ENCODE assay signal across 1 cellular context in the genomic region with DNA sequence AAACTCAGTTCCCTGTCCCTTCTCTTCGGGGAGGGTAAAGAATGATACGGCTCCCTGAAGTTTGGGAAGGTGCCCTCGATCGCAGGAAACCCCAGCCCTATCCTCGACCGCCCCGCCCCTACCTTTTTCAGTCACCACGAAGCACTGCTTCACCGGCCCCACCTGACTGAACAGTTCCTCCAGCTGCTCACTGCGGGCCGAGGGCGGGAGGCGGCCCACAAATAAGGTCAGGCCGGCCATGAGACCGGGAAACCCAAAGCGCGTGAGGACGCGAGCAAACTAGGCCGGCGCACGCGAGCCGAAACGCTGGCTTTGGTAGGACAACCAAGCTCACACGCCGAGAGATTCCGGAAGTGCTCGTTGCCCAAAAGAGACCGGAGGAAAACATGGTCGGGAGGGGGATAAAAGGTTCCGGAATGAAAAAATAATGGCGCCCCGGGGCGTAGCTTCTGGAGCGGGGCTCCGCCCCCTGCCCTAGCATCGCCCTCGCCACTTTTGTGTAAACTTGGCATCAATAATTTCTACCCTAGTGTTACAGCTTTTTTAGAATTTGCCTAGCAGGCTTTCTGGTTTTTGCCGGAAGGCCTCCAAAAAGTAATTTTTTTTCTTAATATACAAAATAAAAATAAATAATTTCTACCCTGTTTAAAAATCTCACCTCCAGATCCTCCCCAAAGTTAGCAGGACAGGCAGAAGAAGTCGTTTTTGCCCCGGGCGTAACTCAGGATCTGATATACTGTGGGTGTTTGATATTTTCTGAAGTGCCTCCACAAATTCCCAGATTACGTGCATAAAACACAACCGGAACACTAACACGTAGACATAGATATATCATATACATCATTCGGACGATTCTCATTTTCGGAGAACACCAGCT.
TF ChIP-seq lines count a peak whose summit lies in the region.

A gene with protein sequence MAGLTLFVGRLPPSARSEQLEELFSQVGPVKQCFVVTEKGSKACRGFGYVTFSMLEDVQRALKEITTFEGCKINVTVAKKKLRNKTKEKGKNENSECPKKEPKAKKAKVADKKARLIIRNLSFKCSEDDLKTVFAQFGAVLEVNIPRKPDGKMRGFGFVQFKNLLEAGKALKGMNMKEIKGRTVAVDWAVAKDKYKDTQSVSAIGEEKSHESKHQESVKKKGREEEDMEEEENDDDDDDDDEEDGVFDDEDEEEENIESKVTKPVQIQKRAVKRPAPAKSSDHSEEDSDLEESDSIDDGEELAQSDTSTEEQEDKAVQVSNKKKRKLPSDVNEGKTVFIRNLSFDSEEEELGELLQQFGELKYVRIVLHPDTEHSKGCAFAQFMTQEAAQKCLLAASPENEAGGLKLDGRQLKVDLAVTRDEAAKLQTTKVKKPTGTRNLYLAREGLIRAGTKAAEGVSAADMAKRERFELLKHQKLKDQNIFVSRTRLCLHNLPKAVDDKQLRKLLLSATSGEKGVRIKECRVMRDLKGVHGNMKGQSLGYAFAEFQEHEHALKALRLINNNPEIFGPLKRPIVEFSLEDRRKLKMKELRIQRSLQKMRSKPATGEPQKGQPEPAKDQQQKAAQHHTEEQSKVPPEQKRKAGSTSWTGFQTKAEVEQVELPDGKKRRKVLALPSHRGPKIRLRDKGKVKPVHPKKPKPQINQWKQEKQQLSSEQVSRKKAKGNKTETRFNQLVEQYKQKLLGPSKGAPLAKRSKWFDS (minus strand): TSS at position 355 of the 877 bp plus-strand sequence. CDS start 115 bp downstream, at position 240.

TF ChIP-seq in HepG2, 621 proteins besides CTCF, POLR2A, EP300 and RAD21 (continued from another document and continues in another):
- TF ChIP-seq, protein P1, sequence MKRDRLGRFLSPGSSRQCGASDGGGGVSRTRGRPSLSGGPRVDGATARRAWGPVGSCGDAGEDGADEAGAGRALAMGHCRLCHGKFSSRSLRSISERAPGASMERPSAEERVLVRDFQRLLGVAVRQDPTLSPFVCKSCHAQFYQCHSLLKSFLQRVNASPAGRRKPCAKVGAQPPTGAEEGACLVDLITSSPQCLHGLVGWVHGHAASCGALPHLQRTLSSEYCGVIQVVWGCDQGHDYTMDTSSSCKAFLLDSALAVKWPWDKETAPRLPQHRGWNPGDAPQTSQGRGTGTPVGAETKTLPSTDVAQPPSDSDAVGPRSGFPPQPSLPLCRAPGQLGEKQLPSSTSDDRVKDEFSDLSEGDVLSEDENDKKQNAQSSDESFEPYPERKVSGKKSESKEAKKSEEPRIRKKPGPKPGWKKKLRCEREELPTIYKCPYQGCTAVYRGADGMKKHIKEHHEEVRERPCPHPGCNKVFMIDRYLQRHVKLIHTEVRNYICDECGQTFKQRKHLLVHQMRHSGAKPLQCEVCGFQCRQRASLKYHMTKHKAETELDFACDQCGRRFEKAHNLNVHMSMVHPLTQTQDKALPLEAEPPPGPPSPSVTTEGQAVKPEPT (CRISPR knock-in tag; IDR thresholded peaks at IDR 0.05; ENCODE audit: low read depth) = peak; percentile 98
- TF ChIP-seq ZBTB42 (CRISPR knock-in tag; IDR thresholded peaks at IDR 0.05) (peak; percentile 87), ZNF20 (CRISPR knock-in tag; IDR thresholded peaks at IDR 0.05) (no peak), RFXANK (CRISPR knock-in tag; IDR thresholded peaks at IDR 0.05) (peak; percentile 93), CHD4 (IDR thresholded peaks at IDR 0.05; ENCODE audit: borderline replicate concordance, low read length) (no peak), RAD51 (IDR thresholded peaks at IDR 0.05; ENCODE audit: borderline replicate concordance) (no peak), ZNF598 (CRISPR knock-in tag; IDR thresholded peaks at IDR 0.05; ENCODE audit: borderline replicate concordance) (peak; percentile 100), MED8 (CRISPR knock-in tag; IDR thresholded peaks at IDR 0.05; ENCODE audit: insufficient replicate concordance) (peak; percentile 74), ZNF367 (CRISPR knock-in tag; IDR thresholded peaks at IDR 0.05; ENCODE audit: borderline replicate concordance) (peak; percentile 89; the same call in 1 of the 2 replicates), NCOA1 (CRISPR knock-in tag; IDR thresholded peaks at IDR 0.05) (peak; percentile 61; the same call in 1 of the 2 replicates), FOXK2 (IDR thresholded peaks at IDR 0.05) (peak; percentile 16; the same call in 1 of the 2 replicates), ZNF883 (CRISPR knock-in tag; IDR thresholded peaks at IDR 0.05; ENCODE audit: not compliant biosample characterization) (peak; percentile 99), ZFP36L1 (CRISPR knock-in tag; IDR thresholded peaks at IDR 0.05) (peak; percentile 100), NR2C2 (CRISPR knock-in tag; IDR thresholded peaks at IDR 0.05; ENCODE audit: borderline replicate concordance) (peak; percentile 86), ZNF501 (CRISPR knock-in tag; IDR thresholded peaks at IDR 0.05) (peak; percentile 96), CHD2 (IDR thresholded peaks at IDR 0.05; ENCODE audit: low read depth, low read length) (no peak), ZNF761 (CRISPR knock-in tag; conservative IDR thresholded peaks at IDR 0.05) (peak; percentile 94), PPARG (CRISPR knock-in tag; conservative IDR thresholded peaks at IDR 0.05) (peak; percentile 84), MED13 (CRISPR knock-in tag; IDR thresholded peaks at IDR 0.05) (0 out of 2 replicates have a peak, but pooled peaks have one; percentile 65)
- TF ChIP-seq, protein P2, sequence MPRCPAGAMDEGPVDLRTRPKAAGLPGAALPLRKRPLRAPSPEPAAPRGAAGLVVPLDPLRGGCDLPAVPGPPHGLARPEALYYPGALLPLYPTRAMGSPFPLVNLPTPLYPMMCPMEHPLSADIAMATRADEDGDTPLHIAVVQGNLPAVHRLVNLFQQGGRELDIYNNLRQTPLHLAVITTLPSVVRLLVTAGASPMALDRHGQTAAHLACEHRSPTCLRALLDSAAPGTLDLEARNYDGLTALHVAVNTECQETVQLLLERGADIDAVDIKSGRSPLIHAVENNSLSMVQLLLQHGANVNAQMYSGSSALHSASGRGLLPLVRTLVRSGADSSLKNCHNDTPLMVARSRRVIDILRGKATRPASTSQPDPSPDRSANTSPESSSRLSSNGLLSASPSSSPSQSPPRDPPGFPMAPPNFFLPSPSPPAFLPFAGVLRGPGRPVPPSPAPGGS (CRISPR knock-in tag; IDR thresholded peaks at IDR 0.05) = peak; percentile 99
- TF ChIP-seq, protein P3, sequence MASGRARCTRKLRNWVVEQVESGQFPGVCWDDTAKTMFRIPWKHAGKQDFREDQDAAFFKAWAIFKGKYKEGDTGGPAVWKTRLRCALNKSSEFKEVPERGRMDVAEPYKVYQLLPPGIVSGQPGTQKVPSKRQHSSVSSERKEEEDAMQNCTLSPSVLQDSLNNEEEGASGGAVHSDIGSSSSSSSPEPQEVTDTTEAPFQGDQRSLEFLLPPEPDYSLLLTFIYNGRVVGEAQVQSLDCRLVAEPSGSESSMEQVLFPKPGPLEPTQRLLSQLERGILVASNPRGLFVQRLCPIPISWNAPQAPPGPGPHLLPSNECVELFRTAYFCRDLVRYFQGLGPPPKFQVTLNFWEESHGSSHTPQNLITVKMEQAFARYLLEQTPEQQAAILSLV (CRISPR knock-in tag; IDR thresholded peaks at IDR 0.05; ENCODE audit: borderline replicate concordance) = peak; percentile 97
- TF ChIP-seq, protein P4, sequence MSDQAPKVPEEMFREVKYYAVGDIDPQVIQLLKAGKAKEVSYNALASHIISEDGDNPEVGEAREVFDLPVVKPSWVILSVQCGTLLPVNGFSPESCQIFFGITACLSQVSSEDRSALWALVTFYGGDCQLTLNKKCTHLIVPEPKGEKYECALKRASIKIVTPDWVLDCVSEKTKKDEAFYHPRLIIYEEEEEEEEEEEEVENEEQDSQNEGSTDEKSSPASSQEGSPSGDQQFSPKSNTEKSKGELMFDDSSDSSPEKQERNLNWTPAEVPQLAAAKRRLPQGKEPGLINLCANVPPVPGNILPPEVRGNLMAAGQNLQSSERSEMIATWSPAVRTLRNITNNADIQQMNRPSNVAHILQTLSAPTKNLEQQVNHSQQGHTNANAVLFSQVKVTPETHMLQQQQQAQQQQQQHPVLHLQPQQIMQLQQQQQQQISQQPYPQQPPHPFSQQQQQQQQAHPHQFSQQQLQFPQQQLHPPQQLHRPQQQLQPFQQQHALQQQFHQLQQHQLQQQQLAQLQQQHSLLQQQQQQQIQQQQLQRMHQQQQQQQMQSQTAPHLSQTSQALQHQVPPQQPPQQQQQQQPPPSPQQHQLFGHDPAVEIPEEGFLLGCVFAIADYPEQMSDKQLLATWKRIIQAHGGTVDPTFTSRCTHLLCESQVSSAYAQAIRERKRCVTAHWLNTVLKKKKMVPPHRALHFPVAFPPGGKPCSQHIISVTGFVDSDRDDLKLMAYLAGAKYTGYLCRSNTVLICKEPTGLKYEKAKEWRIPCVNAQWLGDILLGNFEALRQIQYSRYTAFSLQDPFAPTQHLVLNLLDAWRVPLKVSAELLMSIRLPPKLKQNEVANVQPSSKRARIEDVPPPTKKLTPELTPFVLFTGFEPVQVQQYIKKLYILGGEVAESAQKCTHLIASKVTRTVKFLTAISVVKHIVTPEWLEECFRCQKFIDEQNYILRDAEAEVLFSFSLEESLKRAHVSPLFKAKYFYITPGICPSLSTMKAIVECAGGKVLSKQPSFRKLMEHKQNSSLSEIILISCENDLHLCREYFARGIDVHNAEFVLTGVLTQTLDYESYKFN (CRISPR knock-in tag; conservative IDR thresholded peaks at IDR 0.05) = peak; percentile 58
- TF ChIP-seq, protein P5, sequence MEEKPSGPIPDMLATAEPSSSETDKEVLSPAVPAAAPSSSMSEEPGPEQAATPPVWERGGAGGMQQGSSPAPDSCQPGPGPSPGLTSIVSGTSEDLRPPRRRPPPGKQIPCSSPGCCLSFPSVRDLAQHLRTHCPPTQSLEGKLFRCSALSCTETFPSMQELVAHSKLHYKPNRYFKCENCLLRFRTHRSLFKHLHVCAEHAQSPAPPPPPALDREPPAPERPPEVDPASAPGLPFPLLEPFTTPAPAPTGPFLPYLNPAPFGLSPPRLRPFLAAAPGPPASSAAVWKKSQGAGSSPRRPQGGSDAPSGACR (CRISPR knock-in tag; IDR thresholded peaks at IDR 0.05) = peak; percentile 89; the same call in 1 of the 2 replicates
- TF ChIP-seq, protein P6, sequence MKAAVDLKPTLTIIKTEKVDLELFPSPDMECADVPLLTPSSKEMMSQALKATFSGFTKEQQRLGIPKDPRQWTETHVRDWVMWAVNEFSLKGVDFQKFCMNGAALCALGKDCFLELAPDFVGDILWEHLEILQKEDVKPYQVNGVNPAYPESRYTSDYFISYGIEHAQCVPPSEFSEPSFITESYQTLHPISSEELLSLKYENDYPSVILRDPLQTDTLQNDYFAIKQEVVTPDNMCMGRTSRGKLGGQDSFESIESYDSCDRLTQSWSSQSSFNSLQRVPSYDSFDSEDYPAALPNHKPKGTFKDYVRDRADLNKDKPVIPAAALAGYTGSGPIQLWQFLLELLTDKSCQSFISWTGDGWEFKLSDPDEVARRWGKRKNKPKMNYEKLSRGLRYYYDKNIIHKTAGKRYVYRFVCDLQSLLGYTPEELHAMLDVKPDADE (CRISPR knock-in tag; IDR thresholded peaks at IDR 0.05) = peak; percentile 97; the same call in 1 of the 2 replicates
- TF ChIP-seq, protein P7, sequence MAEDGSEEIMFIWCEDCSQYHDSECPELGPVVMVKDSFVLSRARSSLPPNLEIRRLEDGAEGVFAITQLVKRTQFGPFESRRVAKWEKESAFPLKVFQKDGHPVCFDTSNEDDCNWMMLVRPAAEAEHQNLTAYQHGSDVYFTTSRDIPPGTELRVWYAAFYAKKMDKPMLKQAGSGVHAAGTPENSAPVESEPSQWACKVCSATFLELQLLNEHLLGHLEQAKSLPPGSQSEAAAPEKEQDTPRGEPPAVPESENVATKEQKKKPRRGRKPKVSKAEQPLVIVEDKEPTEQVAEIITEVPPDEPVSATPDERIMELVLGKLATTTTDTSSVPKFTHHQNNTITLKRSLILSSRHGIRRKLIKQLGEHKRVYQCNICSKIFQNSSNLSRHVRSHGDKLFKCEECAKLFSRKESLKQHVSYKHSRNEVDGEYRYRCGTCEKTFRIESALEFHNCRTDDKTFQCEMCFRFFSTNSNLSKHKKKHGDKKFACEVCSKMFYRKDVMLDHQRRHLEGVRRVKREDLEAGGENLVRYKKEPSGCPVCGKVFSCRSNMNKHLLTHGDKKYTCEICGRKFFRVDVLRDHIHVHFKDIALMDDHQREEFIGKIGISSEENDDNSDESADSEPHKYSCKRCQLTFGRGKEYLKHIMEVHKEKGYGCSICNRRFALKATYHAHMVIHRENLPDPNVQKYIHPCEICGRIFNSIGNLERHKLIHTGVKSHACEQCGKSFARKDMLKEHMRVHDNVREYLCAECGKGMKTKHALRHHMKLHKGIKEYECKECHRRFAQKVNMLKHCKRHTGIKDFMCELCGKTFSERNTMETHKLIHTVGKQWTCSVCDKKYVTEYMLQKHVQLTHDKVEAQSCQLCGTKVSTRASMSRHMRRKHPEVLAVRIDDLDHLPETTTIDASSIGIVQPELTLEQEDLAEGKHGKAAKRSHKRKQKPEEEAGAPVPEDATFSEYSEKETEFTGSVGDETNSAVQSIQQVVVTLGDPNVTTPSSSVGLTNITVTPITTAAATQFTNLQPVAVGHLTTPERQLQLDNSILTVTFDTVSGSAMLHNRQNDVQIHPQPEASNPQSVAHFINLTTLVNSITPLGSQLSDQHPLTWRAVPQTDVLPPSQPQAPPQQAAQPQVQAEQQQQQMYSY (CRISPR knock-in tag; IDR thresholded peaks at IDR 0.05) = peak; percentile 78; the same call in 1 of the 2 replicates
- TF ChIP-seq, protein P8, sequence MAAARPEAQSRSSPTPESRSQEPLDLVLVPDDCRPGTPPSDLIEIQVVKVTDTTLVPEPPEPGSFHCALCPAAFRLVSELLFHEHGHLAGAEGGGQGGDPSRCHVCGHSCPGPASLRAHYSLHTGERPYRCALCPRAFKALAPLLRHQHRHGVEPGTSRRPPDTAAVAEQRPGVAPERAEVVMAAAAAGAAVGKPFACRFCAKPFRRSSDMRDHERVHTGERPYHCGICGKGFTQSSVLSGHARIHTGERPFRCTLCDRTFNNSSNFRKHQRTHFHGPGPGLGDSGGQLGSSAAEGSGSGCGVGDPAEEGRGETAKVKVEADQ (CRISPR knock-in tag; IDR thresholded peaks at IDR 0.05; ENCODE audit: borderline replicate concordance) = peak; percentile 99
- TF ChIP-seq, protein P9, sequence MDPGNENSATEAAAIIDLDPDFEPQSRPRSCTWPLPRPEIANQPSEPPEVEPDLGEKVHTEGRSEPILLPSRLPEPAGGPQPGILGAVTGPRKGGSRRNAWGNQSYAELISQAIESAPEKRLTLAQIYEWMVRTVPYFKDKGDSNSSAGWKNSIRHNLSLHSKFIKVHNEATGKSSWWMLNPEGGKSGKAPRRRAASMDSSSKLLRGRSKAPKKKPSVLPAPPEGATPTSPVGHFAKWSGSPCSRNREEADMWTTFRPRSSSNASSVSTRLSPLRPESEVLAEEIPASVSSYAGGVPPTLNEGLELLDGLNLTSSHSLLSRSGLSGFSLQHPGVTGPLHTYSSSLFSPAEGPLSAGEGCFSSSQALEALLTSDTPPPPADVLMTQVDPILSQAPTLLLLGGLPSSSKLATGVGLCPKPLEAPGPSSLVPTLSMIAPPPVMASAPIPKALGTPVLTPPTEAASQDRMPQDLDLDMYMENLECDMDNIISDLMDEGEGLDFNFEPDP (CRISPR knock-in tag; conservative IDR thresholded peaks at IDR 0.05) = peak; percentile 85; the same call in 1 of the 2 replicates
- TF ChIP-seq, protein P10, sequence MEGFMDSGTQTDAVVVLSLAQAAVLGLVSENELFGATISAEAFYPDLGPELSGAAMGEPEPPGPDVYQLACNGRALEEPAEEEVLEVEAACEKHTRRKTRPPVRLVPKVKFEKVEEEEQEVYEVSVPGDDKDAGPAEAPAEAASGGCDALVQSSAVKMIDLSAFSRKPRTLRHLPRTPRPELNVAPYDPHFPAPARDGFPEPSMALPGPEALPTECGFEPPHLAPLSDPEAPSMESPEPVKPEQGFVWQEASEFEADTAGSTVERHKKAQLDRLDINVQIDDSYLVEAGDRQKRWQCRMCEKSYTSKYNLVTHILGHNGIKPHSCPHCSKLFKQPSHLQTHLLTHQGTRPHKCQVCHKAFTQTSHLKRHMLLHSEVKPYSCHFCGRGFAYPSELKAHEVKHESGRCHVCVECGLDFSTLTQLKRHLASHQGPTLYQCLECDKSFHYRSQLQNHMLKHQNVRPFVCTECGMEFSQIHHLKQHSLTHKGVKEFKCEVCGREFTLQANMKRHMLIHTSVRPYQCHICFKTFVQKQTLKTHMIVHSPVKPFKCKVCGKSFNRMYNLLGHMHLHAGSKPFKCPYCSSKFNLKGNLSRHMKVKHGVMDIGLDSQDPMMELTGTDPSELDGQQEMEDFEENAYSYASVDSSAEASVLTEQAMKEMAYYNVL (CRISPR knock-in tag; IDR thresholded peaks at IDR 0.05; ENCODE audit: borderline replicate concordance) = peak; percentile 85; the same call in 1 of the 2 replicates
